ENCODE assay signal across 1 cellular context in the genomic region with DNA sequence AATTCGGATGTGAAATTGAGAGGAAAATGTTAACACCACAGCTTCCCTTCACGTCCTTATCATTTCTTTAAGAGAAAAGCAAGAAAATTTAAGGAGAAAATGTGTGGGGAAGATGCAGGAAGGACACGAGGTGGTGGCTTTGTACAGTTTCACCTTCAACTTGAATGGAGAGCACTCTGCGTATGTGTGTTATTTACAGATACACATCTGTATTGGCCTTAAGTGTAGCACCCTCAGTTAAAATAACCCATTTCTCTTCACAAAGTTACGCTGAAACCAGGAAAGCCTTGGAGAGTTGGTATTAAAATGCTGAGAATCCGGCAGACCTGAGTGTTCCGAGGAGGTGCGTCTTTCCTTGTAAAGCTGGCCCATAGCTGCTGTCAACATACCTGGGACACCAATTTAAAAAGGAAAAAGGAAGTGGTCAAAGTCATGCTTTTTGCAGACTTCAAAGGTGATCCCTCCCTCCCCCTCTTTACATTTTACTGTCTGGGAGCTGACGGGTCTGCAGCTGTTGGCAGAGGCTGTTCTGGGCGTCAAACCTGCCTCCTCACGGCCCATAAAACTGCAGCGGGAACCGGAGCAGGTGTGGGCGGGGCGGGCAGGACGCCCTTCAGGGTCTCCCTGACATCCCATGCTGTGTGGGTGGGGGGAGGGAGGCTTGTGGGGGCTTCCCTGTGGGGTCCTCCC.
TF ChIP-seq lines count a peak whose summit lies in the region.

No MANE protein-coding gene starts in this region.

TF ChIP-seq in WTC11, 78 proteins besides CTCF, POLR2A, EP300 and RAD21 (continued from another document):
- TF ChIP-seq, protein P1, sequence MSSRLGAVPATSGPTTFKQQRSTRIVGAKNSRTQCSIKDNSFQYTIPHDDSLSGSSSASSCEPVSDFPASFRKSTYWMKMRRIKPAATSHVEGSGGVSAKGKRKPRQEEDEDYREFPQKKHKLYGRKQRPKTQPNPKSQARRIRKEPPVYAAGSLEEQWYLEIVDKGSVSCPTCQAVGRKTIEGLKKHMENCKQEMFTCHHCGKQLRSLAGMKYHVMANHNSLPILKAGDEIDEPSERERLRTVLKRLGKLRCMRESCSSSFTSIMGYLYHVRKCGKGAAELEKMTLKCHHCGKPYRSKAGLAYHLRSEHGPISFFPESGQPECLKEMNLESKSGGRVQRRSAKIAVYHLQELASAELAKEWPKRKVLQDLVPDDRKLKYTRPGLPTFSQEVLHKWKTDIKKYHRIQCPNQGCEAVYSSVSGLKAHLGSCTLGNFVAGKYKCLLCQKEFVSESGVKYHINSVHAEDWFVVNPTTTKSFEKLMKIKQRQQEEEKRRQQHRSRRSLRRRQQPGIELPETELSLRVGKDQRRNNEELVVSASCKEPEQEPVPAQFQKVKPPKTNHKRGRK (CRISPR knock-in tag; IDR thresholded peaks at IDR 0.05; ENCODE audit: borderline replicate concordance) = no peak
- no peak for TF ChIP-seq ZNF232 (CRISPR knock-in tag; IDR thresholded peaks at IDR 0.05)
- TF ChIP-seq RORB (CRISPR knock-in tag; IDR thresholded peaks at IDR 0.05) = no peak
- TF ChIP-seq, protein P2, sequence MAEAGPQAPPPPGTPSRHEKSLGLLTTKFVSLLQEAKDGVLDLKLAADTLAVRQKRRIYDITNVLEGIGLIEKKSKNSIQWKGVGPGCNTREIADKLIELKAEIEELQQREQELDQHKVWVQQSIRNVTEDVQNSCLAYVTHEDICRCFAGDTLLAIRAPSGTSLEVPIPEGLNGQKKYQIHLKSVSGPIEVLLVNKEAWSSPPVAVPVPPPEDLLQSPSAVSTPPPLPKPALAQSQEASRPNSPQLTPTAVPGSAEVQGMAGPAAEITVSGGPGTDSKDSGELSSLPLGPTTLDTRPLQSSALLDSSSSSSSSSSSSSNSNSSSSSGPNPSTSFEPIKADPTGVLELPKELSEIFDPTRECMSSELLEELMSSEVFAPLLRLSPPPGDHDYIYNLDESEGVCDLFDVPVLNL (CRISPR knock-in tag; IDR thresholded peaks at IDR 0.05; ENCODE audit: borderline replicate concordance, low read depth) = no peak
- no peak for TF ChIP-seq ELF4 (CRISPR knock-in tag; IDR thresholded peaks at IDR 0.05; ENCODE audit: low read depth)
- TF ChIP-seq ZBTB21 (CRISPR knock-in tag; IDR thresholded peaks at IDR 0.05; ENCODE audit: borderline replicate concordance) = no peak
- TF ChIP-seq, protein P3, sequence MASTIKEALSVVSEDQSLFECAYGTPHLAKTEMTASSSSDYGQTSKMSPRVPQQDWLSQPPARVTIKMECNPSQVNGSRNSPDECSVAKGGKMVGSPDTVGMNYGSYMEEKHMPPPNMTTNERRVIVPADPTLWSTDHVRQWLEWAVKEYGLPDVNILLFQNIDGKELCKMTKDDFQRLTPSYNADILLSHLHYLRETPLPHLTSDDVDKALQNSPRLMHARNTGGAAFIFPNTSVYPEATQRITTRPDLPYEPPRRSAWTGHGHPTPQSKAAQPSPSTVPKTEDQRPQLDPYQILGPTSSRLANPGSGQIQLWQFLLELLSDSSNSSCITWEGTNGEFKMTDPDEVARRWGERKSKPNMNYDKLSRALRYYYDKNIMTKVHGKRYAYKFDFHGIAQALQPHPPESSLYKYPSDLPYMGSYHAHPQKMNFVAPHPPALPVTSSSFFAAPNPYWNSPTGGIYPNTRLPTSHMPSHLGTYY (CRISPR knock-in tag; IDR thresholded peaks at IDR 0.05) = no peak
- TF ChIP-seq NFYB (CRISPR knock-in tag; conservative IDR thresholded peaks at IDR 0.05; ENCODE audit: low read depth) = no peak
- TF ChIP-seq, protein P4, sequence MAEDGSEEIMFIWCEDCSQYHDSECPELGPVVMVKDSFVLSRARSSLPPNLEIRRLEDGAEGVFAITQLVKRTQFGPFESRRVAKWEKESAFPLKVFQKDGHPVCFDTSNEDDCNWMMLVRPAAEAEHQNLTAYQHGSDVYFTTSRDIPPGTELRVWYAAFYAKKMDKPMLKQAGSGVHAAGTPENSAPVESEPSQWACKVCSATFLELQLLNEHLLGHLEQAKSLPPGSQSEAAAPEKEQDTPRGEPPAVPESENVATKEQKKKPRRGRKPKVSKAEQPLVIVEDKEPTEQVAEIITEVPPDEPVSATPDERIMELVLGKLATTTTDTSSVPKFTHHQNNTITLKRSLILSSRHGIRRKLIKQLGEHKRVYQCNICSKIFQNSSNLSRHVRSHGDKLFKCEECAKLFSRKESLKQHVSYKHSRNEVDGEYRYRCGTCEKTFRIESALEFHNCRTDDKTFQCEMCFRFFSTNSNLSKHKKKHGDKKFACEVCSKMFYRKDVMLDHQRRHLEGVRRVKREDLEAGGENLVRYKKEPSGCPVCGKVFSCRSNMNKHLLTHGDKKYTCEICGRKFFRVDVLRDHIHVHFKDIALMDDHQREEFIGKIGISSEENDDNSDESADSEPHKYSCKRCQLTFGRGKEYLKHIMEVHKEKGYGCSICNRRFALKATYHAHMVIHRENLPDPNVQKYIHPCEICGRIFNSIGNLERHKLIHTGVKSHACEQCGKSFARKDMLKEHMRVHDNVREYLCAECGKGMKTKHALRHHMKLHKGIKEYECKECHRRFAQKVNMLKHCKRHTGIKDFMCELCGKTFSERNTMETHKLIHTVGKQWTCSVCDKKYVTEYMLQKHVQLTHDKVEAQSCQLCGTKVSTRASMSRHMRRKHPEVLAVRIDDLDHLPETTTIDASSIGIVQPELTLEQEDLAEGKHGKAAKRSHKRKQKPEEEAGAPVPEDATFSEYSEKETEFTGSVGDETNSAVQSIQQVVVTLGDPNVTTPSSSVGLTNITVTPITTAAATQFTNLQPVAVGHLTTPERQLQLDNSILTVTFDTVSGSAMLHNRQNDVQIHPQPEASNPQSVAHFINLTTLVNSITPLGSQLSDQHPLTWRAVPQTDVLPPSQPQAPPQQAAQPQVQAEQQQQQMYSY (CRISPR knock-in tag; IDR thresholded peaks at IDR 0.05) = no peak
- TF ChIP-seq, protein P5, sequence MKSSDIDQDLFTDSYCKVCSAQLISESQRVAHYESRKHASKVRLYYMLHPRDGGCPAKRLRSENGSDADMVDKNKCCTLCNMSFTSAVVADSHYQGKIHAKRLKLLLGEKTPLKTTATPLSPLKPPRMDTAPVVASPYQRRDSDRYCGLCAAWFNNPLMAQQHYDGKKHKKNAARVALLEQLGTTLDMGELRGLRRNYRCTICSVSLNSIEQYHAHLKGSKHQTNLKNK (CRISPR knock-in tag; IDR thresholded peaks at IDR 0.05) = no peak
- TF ChIP-seq, protein P6, sequence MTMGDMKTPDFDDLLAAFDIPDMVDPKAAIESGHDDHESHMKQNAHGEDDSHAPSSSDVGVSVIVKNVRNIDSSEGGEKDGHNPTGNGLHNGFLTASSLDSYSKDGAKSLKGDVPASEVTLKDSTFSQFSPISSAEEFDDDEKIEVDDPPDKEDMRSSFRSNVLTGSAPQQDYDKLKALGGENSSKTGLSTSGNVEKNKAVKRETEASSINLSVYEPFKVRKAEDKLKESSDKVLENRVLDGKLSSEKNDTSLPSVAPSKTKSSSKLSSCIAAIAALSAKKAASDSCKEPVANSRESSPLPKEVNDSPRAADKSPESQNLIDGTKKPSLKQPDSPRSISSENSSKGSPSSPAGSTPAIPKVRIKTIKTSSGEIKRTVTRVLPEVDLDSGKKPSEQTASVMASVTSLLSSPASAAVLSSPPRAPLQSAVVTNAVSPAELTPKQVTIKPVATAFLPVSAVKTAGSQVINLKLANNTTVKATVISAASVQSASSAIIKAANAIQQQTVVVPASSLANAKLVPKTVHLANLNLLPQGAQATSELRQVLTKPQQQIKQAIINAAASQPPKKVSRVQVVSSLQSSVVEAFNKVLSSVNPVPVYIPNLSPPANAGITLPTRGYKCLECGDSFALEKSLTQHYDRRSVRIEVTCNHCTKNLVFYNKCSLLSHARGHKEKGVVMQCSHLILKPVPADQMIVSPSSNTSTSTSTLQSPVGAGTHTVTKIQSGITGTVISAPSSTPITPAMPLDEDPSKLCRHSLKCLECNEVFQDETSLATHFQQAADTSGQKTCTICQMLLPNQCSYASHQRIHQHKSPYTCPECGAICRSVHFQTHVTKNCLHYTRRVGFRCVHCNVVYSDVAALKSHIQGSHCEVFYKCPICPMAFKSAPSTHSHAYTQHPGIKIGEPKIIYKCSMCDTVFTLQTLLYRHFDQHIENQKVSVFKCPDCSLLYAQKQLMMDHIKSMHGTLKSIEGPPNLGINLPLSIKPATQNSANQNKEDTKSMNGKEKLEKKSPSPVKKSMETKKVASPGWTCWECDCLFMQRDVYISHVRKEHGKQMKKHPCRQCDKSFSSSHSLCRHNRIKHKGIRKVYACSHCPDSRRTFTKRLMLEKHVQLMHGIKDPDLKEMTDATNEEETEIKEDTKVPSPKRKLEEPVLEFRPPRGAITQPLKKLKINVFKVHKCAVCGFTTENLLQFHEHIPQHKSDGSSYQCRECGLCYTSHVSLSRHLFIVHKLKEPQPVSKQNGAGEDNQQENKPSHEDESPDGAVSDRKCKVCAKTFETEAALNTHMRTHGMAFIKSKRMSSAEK (CRISPR knock-in tag; IDR thresholded peaks at IDR 0.05; ENCODE audit: borderline replicate concordance) = no peak
